ENCODE assay signal across 11 cellular contexts in genomic region chr5:125257057-125257970, GRCh38.
DNase-seq lines count a peak whose midpoint lies in the region; ATAC-seq and TF ChIP-seq lines count a peak whose summit lies in the region.
"Had no signal": no experiment of that assay in that cellular context is flagged by ENCODE, and none has a peak within 500 bp of the region (broad histone marks: within the 10 kb centered on the region; RNA-seq: fewer than 3 reads in every experiment).

No MANE protein-coding gene starts in this region.

- peaks cover 10% of the 10 kb centered on the region for H3K36me3 Mint-ChIP-seq in type B pancreatic cell

- peak; percentile 98 for ATAC-seq in Right ventricle myocardium superior (ENCODE audit: poor library complexity)
- ATAC-seq in sciatic nerve: no peak
- ATAC-seq: effector memory CD8-positive, alpha-beta T cell had no signal

- no peak overlapping the region for H3K27ac Mint-ChIP-seq in type B pancreatic cell
- H3K27ac Mint-ChIP-seq: effector memory CD8-positive, alpha-beta T cell had no signal

- no peak for TF ChIP-seq CTCF in type B pancreatic cell (conservative IDR thresholded peaks at IDR 0.05)

- DNase-seq in NOMO-1 treated with DMSO at 0.1 percent for 48 hours (lab: John Stamatoyannopoulos, UW; ENCODE audit: unreplicated experiment): peak; percentile 8
- DNase-seq in NOMO-1 treated with dmso at 0.1 percent for 144 hours (lab: John Stamatoyannopoulos, UW; ENCODE audit: unreplicated experiment): no peak
- no peak for DNase-seq in Right ventricle myocardium superior
- no peak for DNase-seq in type B pancreatic cell (ENCODE audit: extremely low spot score, unreplicated experiment)
- no peak for DNase-seq in islet precursor cell
- DNase-seq in activated CD4-positive, alpha-beta T cell treated with anti-CD3 and anti-CD28 coated beads, Interleukin-2, amount 50 U/mL, for 48 hours: no peak
- no peak for DNase-seq in sciatic nerve (ENCODE audit: low spot score)
- DNase-seq: AML-193; amniotic stem cell; effector memory CD8-positive, alpha-beta T cell had no signal

- no peaks in the 10 kb centered on the region for H3K27me3 Mint-ChIP-seq in type B pancreatic cell
- H3K27me3 Mint-ChIP-seq: effector memory CD8-positive, alpha-beta T cell had no signal

- peaks cover 8% of the 10 kb centered on the region for H3K9me3 Mint-ChIP-seq in type B pancreatic cell

- H3K4me3 Mint-ChIP-seq in type B pancreatic cell: peak overlapping the region; percentile 16
- H3K4me3 Mint-ChIP-seq: effector memory CD8-positive, alpha-beta T cell had no signal

- intact Hi-C loops in Right ventricle myocardium superior (cut with DNase I): no loop called here
- intact Hi-C loops in sciatic nerve (cut with DNase I): no loop called here

- peaks cover 16% of the 10 kb centered on the region for H3K4me1 Mint-ChIP-seq in type B pancreatic cell (ENCODE audit: unreplicated experiment)

TF ChIP-seq in PFSK-1, 5 proteins besides CTCF, POLR2A, EP300 and RAD21:
- no peak for TF ChIP-seq REST (IDR thresholded peaks at IDR 0.05; ENCODE audit: insufficient read depth in 1 of 2, low read depth in 2 of 2, low read length in 2 of 2)
- 0 out of 2 replicates have a peak, but pooled peaks have one; percentile 80 for TF ChIP-seq SIN3A (IDR thresholded peaks at IDR 0.05; ENCODE audit: borderline replicate concordance, insufficient read depth, low read length)
TF ChIP-seq in PFSK-1: peak in this region for 1.
